ENCODE assay signal across 7 cellular contexts in the genomic region with DNA sequence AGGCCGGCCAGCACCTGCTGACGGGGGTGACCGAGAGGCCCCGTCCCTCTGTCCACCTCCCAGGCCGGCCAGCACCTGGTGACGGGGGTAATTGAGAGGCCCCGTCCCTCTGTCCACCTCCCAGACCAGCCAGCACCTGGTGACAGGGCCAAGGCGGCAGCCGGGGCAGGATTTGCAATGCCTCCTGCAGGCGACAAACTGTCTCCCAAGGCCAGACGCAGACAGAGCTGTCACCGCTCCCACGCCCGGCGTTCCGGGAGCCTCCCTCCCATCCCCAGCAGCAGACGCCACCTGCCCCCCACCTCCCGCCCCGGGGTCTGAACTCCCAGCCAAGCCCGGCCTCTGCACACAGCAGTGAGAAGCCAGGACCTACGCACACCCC.
A peak's percentile ranks its signal among the peaks of the same experiment; 100 is the strongest.
DNase-seq lines count a peak whose midpoint lies in the region; ATAC-seq and TF ChIP-seq lines count a peak whose summit lies in the region.

No MANE protein-coding gene starts in this region.

- H3K36me3 ChIP-seq in GM23248 (ENCODE audit: low read depth) (no peaks in the 10 kb centered on the region), SK-N-SH (replicated peaks in 1 of 2; ENCODE audit: control insufficient read depth in 1 of 2, insufficient read depth in 2 of 2, low read length in 1 of 2) (no peaks in the 10 kb centered on the region), right atrium auricular region (no peaks in the 10 kb centered on the region), skeletal muscle tissue (ENCODE audit: control insufficient read depth in 3 of 3, insufficient read depth in 3 of 3, low read length in 3 of 3) (no peaks in the 10 kb centered on the region)

- TF ChIP-seq CTCF in SK-N-SH (IDR thresholded peaks at IDR 0.05) = no peak
- TF ChIP-seq CTCF in right atrium auricular region (IDR thresholded peaks at IDR 0.05) = peak in 1 of 2 donors; percentile 25

- ATAC-seq in HG03095 (IDR thresholded peaks at IDR 0.05; ENCODE audit: unreplicated experiment) (no peak), GM21528 (IDR thresholded peaks at IDR 0.05; ENCODE audit: low FRiP score, unreplicated experiment) (no peak)

- H3F3A ChIP-seq in GM23248 (ENCODE audit: insufficient read depth) (no peaks in the 10 kb centered on the region), SK-N-SH (replicated peaks; ENCODE audit: insufficient read depth) (no peaks in the 10 kb centered on the region)

- WGBS in GM23248 (ENCODE audit: low coverage in 1 of 2, low lambda C conversion rate in 2 of 2, missing lambda C conversion rate in 2 of 2), 2 experiments = 0 to 2% methylated on average over 3 to 13 of the region's 21 CpGs
- WGBS in SK-N-SH (ENCODE audit: low lambda C conversion rate) = no CpG with 5 or more reads among the region's 21 CpGs

- no peak for DNase-seq in GM23248
- no peak for DNase-seq in SK-N-SH
- no peak for DNase-seq in right atrium auricular region (ENCODE audit: low spot score)
- no peak for DNase-seq in stimulated activated CD4-positive, alpha-beta T cell treated with anti-CD3 and anti-CD28 coated beads, Interleukin-4, amount 100 ng/mL, for 4 hours

- H3K4me3 ChIP-seq in GM23248 (peak overlapping the region; percentile 62), SK-N-SH (ENCODE audit: low read depth in 2 of 2, low read length in 1 of 2) (peak overlapping the region in 1 of 2 experiments; percentile 40; a peak in 2 of 4 replicates), right atrium auricular region (peak overlapping the region; percentile 35 to 51), skeletal muscle tissue (ENCODE audit: low read length in 3 of 3) (peak overlapping the region in 2 of 3 donors; percentile 49 to 52)

- H3K9me3 ChIP-seq in GM23248 (ENCODE audit: low read depth) (no peaks in the 10 kb centered on the region), SK-N-SH (no peaks in the 10 kb centered on the region), right atrium auricular region (no peaks in the 10 kb centered on the region), skeletal muscle tissue (ENCODE audit: control insufficient read depth in 3 of 3, low read length in 3 of 3) (no peaks in the 10 kb centered on the region)

- peak overlapping the region; percentile 76 for H2AFZ ChIP-seq in GM23248
- H2AFZ ChIP-seq in SK-N-SH (ENCODE audit: low read depth) = peak overlapping the region; percentile 76; the same call in 1 of the 2 replicates

- peak overlapping the region; percentile 83 for H3K9ac ChIP-seq in GM23248
- H3K9ac ChIP-seq in SK-N-SH = peak overlapping the region; percentile 34; the same call in 1 of the 2 replicates
- H3K9ac ChIP-seq in skeletal muscle tissue (ENCODE audit: low read depth in 1 of 3, low read length in 3 of 3) = peak overlapping the region in 2 of 3 donors; percentile 64 to 68

- H4K20me1 ChIP-seq in GM23248 (ENCODE audit: insufficient read depth) (no peaks in the 10 kb centered on the region), SK-N-SH (ENCODE audit: insufficient read depth) (no peaks in the 10 kb centered on the region)

- in situ Hi-C loops in GM23248 (cut with MboI) = no loop called here

- CTCF ChIA-PET in SK-N-SH (lab: Yijun Ruan, JAX) = interaction anchor here (0.6 to 2.9 kb wide), 4 partner anchors 26 to 272 kb away, joined by 3 to 31 read pairs (median 4); no protein-coding TSS in a partner anchor

- H3K9me2 ChIP-seq in GM23248 (ENCODE audit: insufficient read depth) = no peaks in the 10 kb centered on the region
- H3K9me2 ChIP-seq in SK-N-SH = no peaks in the 10 kb centered on the region

- TF ChIP-seq EP300 in SK-N-SH (IDR thresholded peaks at IDR 0.05; ENCODE audit: borderline replicate concordance in 1 of 2, low read depth in 1 of 2, low read length in 1 of 2) = no peak

- POLR2A ChIA-PET in SK-N-SH (lab: Yijun Ruan, JAX) = interaction anchor here (0.6 kb wide), 1 partner anchor 14 kb away, joined by 3 read pairs; no protein-coding TSS in a partner anchor

- H3K79me2 ChIP-seq in GM23248 (ENCODE audit: insufficient read depth) (no peaks in the 10 kb centered on the region), SK-N-SH (ENCODE audit: insufficient read depth) (no peaks in the 10 kb centered on the region)

- H3K4me2 ChIP-seq in GM23248 (ENCODE audit: unreplicated experiment) (peak overlapping the region; percentile 54), SK-N-SH (peak overlapping the region; percentile 80)

- H3K27me3 ChIP-seq in GM23248 (replicated peaks; ENCODE audit: insufficient read depth) (no peaks in the 10 kb centered on the region), SK-N-SH (ENCODE audit: insufficient read depth) (no peaks in the 10 kb centered on the region), right atrium auricular region (no peaks in the 10 kb centered on the region), skeletal muscle tissue (ENCODE audit: control insufficient read depth in 3 of 3, insufficient read depth in 3 of 3, low read length in 3 of 3) (peaks cover 0 to 37% (median 18%) of the 10 kb centered on the region in 3 donors)

- H3K4me1 ChIP-seq in GM23248 (ENCODE audit: insufficient read depth) (no peaks in the 10 kb centered on the region), SK-N-SH (ENCODE audit: control insufficient read depth in 1 of 2, insufficient read depth in 2 of 2, low read depth in 1 of 2, low read length in 1 of 2) (peaks cover 0 to 4% of the 10 kb centered on the region in 2 experiments; a peak in 1 of 4 replicates), right atrium auricular region (peaks cover 0 to 23% of the 10 kb centered on the region in 2 donors), skeletal muscle tissue (ENCODE audit: control insufficient read depth in 3 of 3, insufficient read depth in 3 of 3, low read length in 3 of 3) (peaks cover 7 to 15% (median 9%) of the 10 kb centered on the region in 3 donors)

- H3K27ac ChIP-seq in GM23248 = peak overlapping the region; percentile 49
- H3K27ac ChIP-seq in SK-N-SH (ENCODE audit: low read depth in 2 of 2, low read length in 1 of 2) = no peak overlapping the region
- peak overlapping the region in 1 of 2 donors; percentile 31 for H3K27ac ChIP-seq in right atrium auricular region
- no peak overlapping the region for H3K27ac ChIP-seq in skeletal muscle tissue (ENCODE audit: low read depth, low read length)

- peak; percentile 35 for TF ChIP-seq RAD21 in SK-N-SH (IDR thresholded peaks at IDR 0.05; ENCODE audit: low read length)

TF ChIP-seq in SK-N-SH, 30 proteins besides CTCF, POLR2A, EP300 and RAD21:
- TF ChIP-seq MXI1 (IDR thresholded peaks at IDR 0.05; ENCODE audit: low read depth, low read length) = peak; percentile 59; the same call in 1 of the 2 replicates
- TF ChIP-seq MEF2A (IDR thresholded peaks at IDR 0.05; ENCODE audit: borderline replicate concordance, low read depth) = no peak
